In the genomic region with DNA sequence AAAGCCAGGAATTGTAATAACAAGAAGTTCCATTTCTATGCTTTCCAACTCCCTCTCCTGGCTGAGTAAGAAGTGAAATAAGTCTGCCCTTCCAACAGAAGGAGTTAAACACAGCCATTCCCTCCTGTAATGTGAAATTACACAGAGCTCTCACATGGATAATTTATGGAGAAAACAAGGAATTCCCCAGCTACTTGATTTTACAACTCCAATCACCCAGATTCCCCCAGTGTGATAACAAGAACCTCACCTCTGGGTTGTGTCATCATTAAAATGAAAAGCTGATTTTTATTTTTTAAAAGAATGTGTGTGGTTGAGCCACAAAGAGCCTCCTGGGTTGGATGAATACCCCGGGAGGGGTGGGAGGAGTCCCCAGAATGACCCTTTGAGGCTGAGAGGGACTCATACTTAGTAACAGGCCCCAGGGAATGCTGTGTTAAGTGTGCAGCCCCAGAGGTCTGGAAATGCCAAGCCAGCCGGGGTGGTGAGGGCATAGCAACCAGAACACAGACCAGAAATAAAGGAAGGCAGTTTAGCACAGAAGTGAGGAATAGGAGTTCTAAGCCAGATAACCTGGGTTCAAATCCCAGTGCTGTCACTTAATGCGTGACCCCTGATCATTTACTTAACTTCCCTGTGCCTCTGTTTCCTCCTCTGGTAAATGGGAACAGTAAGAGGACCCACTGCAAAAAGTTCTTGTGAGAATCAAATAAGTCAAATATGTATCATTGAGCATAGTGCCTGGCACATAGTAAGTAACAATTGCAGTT, we compare ENCODE assay signal across 1 cellular context.
TF ChIP-seq lines count a peak whose summit lies in the region.

No MANE protein-coding gene starts in this region.

TF ChIP-seq in GM23338, 12 proteins besides CTCF, POLR2A, EP300 and RAD21 (continued from another document):
- TF ChIP-seq REST (IDR thresholded peaks at IDR 0.05; ENCODE audit: unreplicated experiment), result no peak
- TF ChIP-seq JUNB (IDR thresholded peaks at IDR 0.05; ENCODE audit: unreplicated experiment), result no peak
- no peak for TF ChIP-seq CREB1 (CRISPR knock-in tag; IDR thresholded peaks at IDR 0.05; ENCODE audit: low read depth)
- no peak for TF ChIP-seq POLR2AphosphoS5 (IDR thresholded peaks at IDR 0.05; ENCODE audit: low read depth)
- TF ChIP-seq ZNF331 (CRISPR knock-in tag; IDR thresholded peaks at IDR 0.05; ENCODE audit: low read depth), result no peak
